ENCODE assay signal across 8 cellular contexts in the genomic region with DNA sequence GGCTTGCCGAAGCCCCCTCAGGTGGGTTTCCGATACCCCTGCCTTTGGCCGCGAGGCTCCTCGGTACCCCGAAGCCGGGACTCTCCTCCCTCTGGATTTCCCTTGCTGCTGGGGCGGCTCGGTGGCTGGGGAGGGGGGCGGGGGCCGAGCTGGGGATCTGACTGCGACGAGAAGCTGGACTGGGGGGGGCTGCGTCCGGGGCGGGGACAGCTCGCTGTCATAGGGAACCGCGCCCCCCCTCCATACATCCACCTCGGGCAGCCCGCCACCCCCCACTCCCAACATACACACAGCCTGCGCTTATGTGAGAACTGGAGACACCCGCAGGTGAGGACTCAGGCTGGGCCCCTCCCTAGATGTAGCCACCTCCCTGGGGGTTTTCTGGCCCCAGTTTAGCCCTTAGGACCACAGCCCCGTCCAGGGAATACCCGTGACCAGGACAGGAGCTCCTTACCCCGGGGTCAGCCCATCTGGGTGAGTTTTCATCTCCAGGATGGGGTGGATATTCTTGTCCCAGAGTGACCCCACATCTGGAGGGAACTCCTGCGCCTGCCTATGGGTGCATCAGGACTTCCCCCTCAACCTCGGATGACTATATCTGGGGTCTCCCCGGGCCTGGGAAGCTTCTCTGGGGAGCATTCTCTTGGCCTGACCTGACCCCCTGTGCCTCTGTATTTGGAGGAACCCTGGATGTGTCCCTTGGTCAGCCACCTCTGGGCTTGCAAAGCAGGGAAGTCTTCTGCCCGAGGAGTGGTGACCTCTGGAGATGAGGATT. TPM values are rescaled to one million over a fixed set of nuclear protein-coding genes. Genes with fewer than 3 reads are reported as not detected.
DNase-seq lines count a peak whose midpoint lies in the region; ATAC-seq and TF ChIP-seq lines count a peak whose summit lies in the region.

No MANE protein-coding gene starts in this region.

- H3K79me2 ChIP-seq in DOHH2 (ENCODE audit: control insufficient read depth, low read length) (no peaks in the 10 kb centered on the region), PC-9 (ENCODE audit: low read depth) (no peaks in the 10 kb centered on the region)

- H3K9me3 Mint-ChIP-seq in endodermal cell, result no peaks in the 10 kb centered on the region

- H3K36me3 Mint-ChIP-seq in endodermal cell (ENCODE audit: low read depth), result no peaks in the 10 kb centered on the region

- peak overlapping the region; percentile 68; the same call in 1 of the 2 replicates for H2AFZ ChIP-seq in PC-9

- TF ChIP-seq CTCF in DOHH2 (IDR thresholded peaks at IDR 0.05; ENCODE audit: low read depth, low read length, poor library complexity, severe bottlenecking) (no peak), PC-9 (conservative IDR thresholded peaks at IDR 0.05) (no peak), endodermal cell (conservative IDR thresholded peaks at IDR 0.05) (no peak), omental fat pad (IDR thresholded peaks at IDR 0.05) (no peak)

- CTCF ChIA-PET in PC-9 (lab: Charles Lee), result no interaction called here

- in situ Hi-C loops in KBM-7 (cut with MboI; ENCODE audit: low pct_unique_long_range_greater_than_20kb, low sequenced_read_pairs), result no loop called here

- H3K27me3 Mint-ChIP-seq in endodermal cell (ENCODE audit: insufficient read depth), result peaks cover 92% of the 10 kb centered on the region

- ATAC-seq in omental fat pad (ENCODE audit: low FRiP score), result no peak

- H3K27me3 ChIP-seq in DOHH2 (ENCODE audit: control insufficient read depth, low read length) (peaks cover 64% of the 10 kb centered on the region), PC-9 (ENCODE audit: insufficient read depth, low read depth) (peaks cover 11% of the 10 kb centered on the region; the same call in 1 of the 2 replicates), endodermal cell (ENCODE audit: control insufficient read depth, insufficient read depth, low read length, poor library complexity, severe bottlenecking) (peaks cover 75% of the 10 kb centered on the region), rectal smooth muscle tissue (ENCODE audit: control insufficient read depth, insufficient read depth, low read length) (no peaks in the 10 kb centered on the region)

- WGBS in endodermal cell (ENCODE audit: insufficient coverage in 1 of 2, insufficient read length in 1 of 2), 2 experiments, result 23 to 29% methylated on average over 11 to 20 of the region's 30 CpGs

- H3K27ac ChIP-seq in DOHH2 (ENCODE audit: low read depth, low read length) (no peak overlapping the region), PC-9 (no peak overlapping the region), endodermal cell (ENCODE audit: low read depth, low read length) (no peak overlapping the region), rectal smooth muscle tissue (ENCODE audit: low read depth, low read length) (no peak overlapping the region)

- H3K36me3 ChIP-seq in DOHH2 (ENCODE audit: control insufficient read depth, low read length) (no peaks in the 10 kb centered on the region), PC-9 (ENCODE audit: low read depth) (no peaks in the 10 kb centered on the region), endodermal cell (ENCODE audit: control insufficient read depth, insufficient read depth, low read length) (no peaks in the 10 kb centered on the region), rectal smooth muscle tissue (ENCODE audit: control insufficient read depth, insufficient read depth, low read length) (no peaks in the 10 kb centered on the region)

- peak overlapping the region; percentile 70 for H3K4me3 ChIP-seq in DOHH2 (ENCODE audit: low read length)
- H3K4me3 ChIP-seq in PC-9, result peak overlapping the region; percentile 69; the same call in 1 of the 2 replicates
- peak overlapping the region; percentile 49 for H3K4me3 ChIP-seq in endodermal cell (ENCODE audit: low read length)
- H3K4me3 ChIP-seq in rectal smooth muscle tissue (ENCODE audit: low read length), result peak overlapping the region; percentile 49

- peaks cover 9% of the 10 kb centered on the region for H3K4me1 Mint-ChIP-seq in endodermal cell

- H3K27ac Mint-ChIP-seq in endodermal cell, result no peak overlapping the region

- BruUV-seq in PC-9 (replicated peaks; lab: Mats Ljungman, UMichigan), result no TSS peak

- H3K4me1 ChIP-seq in DOHH2 (ENCODE audit: control insufficient read depth, low read length) (peaks cover 36% of the 10 kb centered on the region), PC-9 (replicated peaks; ENCODE audit: insufficient read depth) (peaks cover 5% of the 10 kb centered on the region), endodermal cell (ENCODE audit: control insufficient read depth, insufficient read depth, low read length) (no peaks in the 10 kb centered on the region), rectal smooth muscle tissue (ENCODE audit: control insufficient read depth, insufficient read depth, low read length) (peaks cover 7% of the 10 kb centered on the region)

- H3K9me2 ChIP-seq in DOHH2 (replicated peaks; ENCODE audit: control insufficient read depth, low read length) (no peaks in the 10 kb centered on the region), PC-9 (ENCODE audit: insufficient read depth) (no peaks in the 10 kb centered on the region)

- 0 out of 2 replicates have a peak, but pooled peaks cover 4% of the 10 kb centered on the region for H4K20me1 ChIP-seq in DOHH2 (ENCODE audit: control insufficient read depth, insufficient read depth, low read depth, low read length)
- H4K20me1 ChIP-seq in PC-9 (ENCODE audit: insufficient read depth), result no peaks in the 10 kb centered on the region

- DNase-seq in PC-9 (no peak), endodermal cell (no peak), OCI-M2 (lab: John Stamatoyannopoulos, UW; ENCODE audit: unreplicated experiment) (no peak), KBM-7 (no peak), NOMO-1 (lab: John Stamatoyannopoulos, UW; ENCODE audit: unreplicated experiment in 2 of 2) (no peak), omental fat pad (ENCODE audit: low spot score) (no peak)

- H3F3A ChIP-seq in DOHH2 (ENCODE audit: control insufficient read depth, insufficient read depth), result no peaks in the 10 kb centered on the region
- no peaks in the 10 kb centered on the region for H3F3A ChIP-seq in PC-9 (ENCODE audit: insufficient read depth, low read depth)

- H3K9ac ChIP-seq in endodermal cell (ENCODE audit: extremely low read depth, low read length, poor library complexity, severe bottlenecking) (no peak overlapping the region), rectal smooth muscle tissue (ENCODE audit: low read length) (no peak overlapping the region)

- intact Hi-C loops in PC-9 (cut with micrococcal nuclease; ENCODE audit: unreplicated experiment), result loop anchor here (2.0 to 10.0 kb wide), 2 partner anchors 215 to 413 kb away; a partner anchor contains a TSS

- H3K4me3 Mint-ChIP-seq in endodermal cell, result peak overlapping the region; percentile 69

- POLR2A ChIA-PET in PC-9 (lab: Charles Lee; ENCODE audit: unreplicated experiment), result no interaction called here

- H3K4me2 ChIP-seq in DOHH2 (ENCODE audit: low read length) (peak overlapping the region; percentile 71; the same call in 1 of the 2 replicates), PC-9 (peak overlapping the region; percentile 90)

- H3K9me3 ChIP-seq in DOHH2 (ENCODE audit: control insufficient read depth, insufficient read depth, low read length), result no peaks in the 10 kb centered on the region
- H3K9me3 ChIP-seq in PC-9 (ENCODE audit: insufficient read depth, low read depth), result no peaks in the 10 kb centered on the region
- H3K9me3 ChIP-seq in endodermal cell (ENCODE audit: control insufficient read depth, low read length), result no peaks in the 10 kb centered on the region

RNA-seq across cellular contexts. Expression of a gene that starts 0.7 kb away (rescaled TPM):
- total RNA-seq in PC-9 (2021) (3.5 and 4.5 TPM in 2 replicates), endodermal cell (1 to 10 TPM; 4.2 to 5.2 TPM), omental fat pad (1 to 10 TPM in 3 of 4 donors, under 1 TPM in 1; 0.69 to 3.8 (median 1.4) TPM)
- polyA plus RNA-seq in endodermal cell (2013, experiment 1 of 2), result 19.3 TPM
- 17.1 TPM for polyA plus RNA-seq in endodermal cell (2013, experiment 2 of 2)

RNA-seq across cellular contexts. Expression of a gene that starts 27.1 kb away (rescaled TPM):
- 48.8 and 66.7 TPM in 2 replicates for total RNA-seq in PC-9 (2021)
- 100 to 1,000 TPM; 118 to 125 TPM for total RNA-seq in endodermal cell
- polyA plus RNA-seq in endodermal cell (2013, experiment 1 of 2), result 161 TPM
- 129 TPM for polyA plus RNA-seq in endodermal cell (2013, experiment 2 of 2)
- 10 to 100 TPM; 47.7 to 80.8 (median 57.3) TPM for total RNA-seq in omental fat pad

RNA-seq across cellular contexts. Expression of a gene that starts 32.8 kb away (rescaled TPM):
- total RNA-seq in PC-9 (2021) (108 and 112 TPM in 2 replicates), endodermal cell (10 to 100 TPM; 49.6 to 96.6 TPM), omental fat pad (10 to 100 TPM in 2 of 4 donors, 1 to 10 TPM in 2; 5.2 to 15.3 (median 8.5) TPM)
- 76.4 TPM for polyA plus RNA-seq in endodermal cell (2013, experiment 1 of 2)
- 79.6 TPM for polyA plus RNA-seq in endodermal cell (2013, experiment 2 of 2)

RNA-seq across cellular contexts. Expression of a gene that starts 45.7 kb away (rescaled TPM):
- 0.24 and 1.0 TPM in 2 replicates for total RNA-seq in PC-9 (2021)
- 1 to 10 TPM in 1 of 2 donors, under 1 TPM in 1; 0.93 to 1.1 TPM for total RNA-seq in endodermal cell
- 0.32 TPM for polyA plus RNA-seq in endodermal cell (2013, experiment 1 of 2)
- polyA plus RNA-seq in endodermal cell (2013, experiment 2 of 2), result 0.46 TPM
- 1,000 to 10,000 TPM in 3 of 4 donors, 100 to 1,000 TPM in 1; 689 to 2,989 (median 2,080) TPM for total RNA-seq in omental fat pad

RNA-seq across cellular contexts. Expression of a gene that starts 54.0 kb away (rescaled TPM):
- total RNA-seq in PC-9 (2021) (53.9 and 76.1 TPM in 2 replicates), endodermal cell (10 to 100 TPM; 26.0 to 26.7 TPM), omental fat pad (100 to 1,000 TPM in 1 of 4 donors, 10 to 100 TPM in 3; 67.3 to 125 (median 88.1) TPM)
- 27.9 TPM for polyA plus RNA-seq in endodermal cell (2013, experiment 1 of 2)
- 20.5 TPM for polyA plus RNA-seq in endodermal cell (2013, experiment 2 of 2)
